Comparison of ENCODE assay signal across 8 cellular contexts in genomic region chr7:4830176-4830575, GRCh38. TPM values are rescaled to one million over a fixed set of nuclear protein-coding genes. Genes with fewer than 3 reads are reported as not detected.
A peak's percentile ranks its signal among the peaks of the same experiment; 100 is the strongest.
DNase-seq lines count a peak whose midpoint lies in the region; ATAC-seq, FAIRE-seq and TF ChIP-seq lines count a peak whose summit lies in the region.

No MANE protein-coding gene starts in this region.

- ATAC-seq in GM18868 (IDR thresholded peaks at IDR 0.05; ENCODE audit: unreplicated experiment) (peak; percentile 72), pancreas (peak; percentile 81 to 99 (median 92)), GM18870 (IDR thresholded peaks at IDR 0.05; ENCODE audit: unreplicated experiment) (no peak)

- TF ChIP-seq CTCF in AG09319 (IDR thresholded peaks at IDR 0.05; ENCODE audit: low read depth, low read length) = peak; percentile 65
- TF ChIP-seq CTCF in fibroblast of villous mesenchyme (IDR thresholded peaks at IDR 0.05; ENCODE audit: insufficient read depth, low read depth, low read length) = peak; percentile 99
- peak; percentile 44 to 86 (median 56) for TF ChIP-seq CTCF in pancreas (IDR thresholded peaks at IDR 0.05)

- H3K27me3 ChIP-seq in pancreas = no peaks in the 10 kb centered on the region

- intact Hi-C loops in pancreas (cut with DNase I) = loop anchor here in 1 of 3 donors (5.0 kb wide), 1 partner anchor 47 kb away; no protein-coding TSS in a partner anchor

- H3K4me3 ChIP-seq in fibroblast of villous mesenchyme (ENCODE audit: low read depth, low read length) (no peak overlapping the region), pancreas (no peak overlapping the region)

- DNase-seq in AG09319 (ENCODE audit: extremely low read depth, low read depth) (no peak), NCI-H82 treated with DMSO at 0.1 percent for 48 hours (lab: John Stamatoyannopoulos, UW; ENCODE audit: unreplicated experiment) (peak; percentile 47), activated T-cell treated with anti-CD3 and anti-CD28 coated beads for 4 hours (peak; percentile 38), fibroblast of villous mesenchyme (ENCODE audit: low read depth) (peak; percentile 79), pancreas (peak in 5 of 6 donors; percentile 66 to 76 (median 71)), DMS79 (lab: John Stamatoyannopoulos, UW) (no peak)

- no peak overlapping the region for H3K27ac ChIP-seq in pancreas

- 31 to 32% methylated on average over 14 of the region's 14 CpGs for WGBS in pancreas, 2 donors

- no peak for FAIRE-seq in pancreas (lab: Jason Lieb, UNC)

- no peaks in the 10 kb centered on the region for H3K36me3 ChIP-seq in pancreas

- no peaks in the 10 kb centered on the region for H3K9me3 ChIP-seq in pancreas

- H3K4me1 ChIP-seq in pancreas = no peaks in the 10 kb centered on the region

RNA-seq across cellular contexts. Expression of gene PAPOLB, which starts 31.7 kb away (rescaled TPM):
- total RNA-seq in fibroblast of villous mesenchyme (under 0.01 TPM in 1 of 2 replicates, not detected in the other), pancreas (under 1 TPM in 3 of 6 donors, not detected in 3; 0.03 to 0.09 (median 0.05) TPM)
- not detected for polyA plus RNA-seq in pancreas

RNA-seq across cellular contexts. Expression of gene RADIL, which starts 53.3 kb away (rescaled TPM):
- under 0.01 and 0.32 TPM in 2 replicates for total RNA-seq in fibroblast of villous mesenchyme
- 10 to 100 TPM in 1 of 6 donors, 1 to 10 TPM in 4, under 1 TPM in 1; 0.58 to 10.0 (median 3.3) TPM for total RNA-seq in pancreas
- 10 to 100 TPM in 1 of 2 donors, 1 to 10 TPM in 1; 2.8 to 11.2 TPM for polyA plus RNA-seq in pancreas

RNA-seq across cellular contexts. Expression of gene AP5Z1, which starts 54.8 kb away (rescaled TPM):
- total RNA-seq in fibroblast of villous mesenchyme (40.2 and 59.6 TPM in 2 replicates), pancreas (10 to 100 TPM; 12.8 to 28.8 (median 16.9) TPM)
- 10 to 100 TPM; 80.5 to 81.2 TPM for polyA plus RNA-seq in pancreas

Comparison
In these comparisons a context has a peak if more than half of its experiments do, and no peak if none do; other contexts are left out.
1. DNase-seq: peak in NCI-H82 treated with DMSO at 0.1 percent for 48 hours (single experiment), activated T-cell treated with anti-CD3 and anti-CD28 coated beads for 4 hours (single experiment), fibroblast of villous mesenchyme (single experiment) and pancreas (5 of 6); none in AG09319 (single experiment) and DMS79 (single experiment).
2. Peak in every context shown above with its lines, with median percentiles within 50 percentile points of each other: CTCF ChIP-seq.